Comparison of ENCODE assay signal across 18 cellular contexts in the genomic region with DNA sequence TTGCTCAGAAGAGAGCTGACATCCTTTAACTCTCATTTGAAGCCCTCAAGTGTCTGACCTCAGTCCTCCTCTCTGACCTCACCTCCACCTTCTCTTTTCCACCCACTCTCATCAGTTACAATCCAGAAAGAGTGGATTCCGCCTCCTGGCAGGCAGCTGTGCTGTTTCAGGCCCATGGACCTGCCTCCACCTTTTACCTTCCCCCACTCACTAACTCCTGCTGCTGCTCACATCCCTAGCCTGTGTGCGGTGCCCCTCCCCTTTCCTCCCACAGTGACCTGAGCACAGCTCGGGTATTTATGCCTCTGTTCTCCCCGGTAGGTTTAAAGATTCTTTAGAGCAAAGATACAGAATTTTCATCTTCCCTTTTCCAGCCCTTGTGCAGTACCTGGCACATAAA.
DNase-seq lines count a peak whose midpoint lies in the region; ATAC-seq lines count a peak whose summit lies in the region.
"Had no signal": no experiment of that assay in that cellular context is flagged by ENCODE, and none has a peak within 500 bp of the region (broad histone marks: within the 10 kb centered on the region; RNA-seq: fewer than 3 reads in every experiment).

No MANE protein-coding gene starts in this region.

- H3K9me3 ChIP-seq in aorta (ENCODE audit: control insufficient read depth, low read length) = no peaks in the 10 kb centered on the region
- H3K9me3 ChIP-seq: ascending aorta, upper lobe of left lung had no signal

- intact Hi-C loops in aorta (cut with DNase I) = no loop called here

- H3K27ac ChIP-seq in aorta (ENCODE audit: low read depth in 1 of 2, low read length in 2 of 2) = no peak overlapping the region
- H3K27ac ChIP-seq: 22Rv1, ascending aorta, HL-60, upper lobe of left lung had no signal

- peak; percentile 29 for ATAC-seq in aorta (ENCODE audit: low FRiP score)
- ATAC-seq: activated CD8-positive, alpha-beta memory T cell treated with anti-CD3 and anti-CD28 coated beads, Interleukin-2, amount 10 ng/mL, durations not matched to agents 7 days and 5 days; K562 had no signal

- no peaks in the 10 kb centered on the region for H3K36me3 ChIP-seq in aorta (ENCODE audit: control insufficient read depth in 1 of 2, insufficient read depth in 2 of 2, low read length in 1 of 2)
- H3K36me3 ChIP-seq: ascending aorta, upper lobe of left lung had no signal

- peaks cover 0 to 5% of the 10 kb centered on the region in 2 donors for H3K4me1 ChIP-seq in aorta (ENCODE audit: control insufficient read depth in 1 of 2, insufficient read depth in 2 of 2, low read length in 2 of 2)
- H3K4me1 ChIP-seq: ascending aorta, upper lobe of left lung had no signal

- H3K4me3 ChIP-seq in aorta (ENCODE audit: low read length in 2 of 2) = no peak overlapping the region
- H3K4me3 ChIP-seq: ascending aorta, K562, lung, upper lobe of left lung had no signal

- DNase-seq in NCI-H1436 (lab: John Stamatoyannopoulos, UW) (peak; percentile 49), NCI-H1436 treated with DMSO at 0.1 percent for 48 hours (lab: John Stamatoyannopoulos, UW) (no peak), left kidney (ENCODE audit: low read depth, low spot score) (peak; percentile 58), aorta (no peak), NCI-H1092 (lab: John Stamatoyannopoulos, UW) (no peak), GDM1 (lab: John Stamatoyannopoulos, UW) (no peak)
- peak; percentile 5 for DNase-seq in stimulated activated CD4-positive, alpha-beta T cell treated with anti-CD3 and anti-CD28 coated beads, Interleukin-4, amount 100 ng/mL, for 1 hour
- DNase-seq in stimulated activated CD4-positive, alpha-beta T cell treated with anti-CD3 and anti-CD28 coated beads, Interleukin-4, amount 100 ng/mL, for 4 hours = no peak
- DNase-seq: activated B cell treated with CpG ODN at 0.5 μM for 24 hours; activated CD8-positive, alpha-beta memory T cell treated with anti-CD3 and anti-CD28 coated beads, Interleukin-2, amount 10 ng/mL, durations not matched to agents 7 days and 5 days; activated effector memory CD4-positive, alpha-beta T cell treated with anti-CD3 and anti-CD28 coated beads, Interleukin-2, amount 50 U/mL, for 16 hours; SIG-M5; upper lobe of left lung had no signal

- 60 to 69% methylated on average over 4 of the region's 4 CpGs for WGBS in aorta, 2 donors

- H3K27me3 ChIP-seq in aorta (ENCODE audit: control insufficient read depth in 1 of 2, insufficient read depth in 2 of 2, low read length in 1 of 2) = no peaks in the 10 kb centered on the region
- H3K27me3 ChIP-seq: ascending aorta, upper lobe of left lung had no signal

Comparison
In these comparisons a context has a peak if more than half of its experiments do, and no peak if none do; other contexts are left out.
1. DNase-seq: peak in NCI-H1436 (single experiment), stimulated activated CD4-positive, alpha-beta T cell treated with anti-CD3 and anti-CD28 coated beads, Interleukin-4, amount 100 ng/mL, for 1 hour (single experiment) and left kidney (single experiment); none in NCI-H1436 treated with DMSO at 0.1 percent for 48 hours (single experiment), stimulated activated CD4-positive, alpha-beta T cell treated with anti-CD3 and anti-CD28 coated beads, Interleukin-4, amount 100 ng/mL, for 4 hours (0 of 2), aorta (0 of 2), NCI-H1092 (single experiment) and GDM1 (single experiment).